In genomic region chr6:157830354-157831017, GRCh38 we compare ENCODE assay signal across 8 cellular contexts. TPM values are rescaled to one million over a fixed set of nuclear protein-coding genes. Genes with fewer than 3 reads are reported as not detected.
A peak's percentile ranks its signal among the peaks of the same experiment; 100 is the strongest.
DNase-seq lines count a peak whose midpoint lies in the region; ATAC-seq and TF ChIP-seq lines count a peak whose summit lies in the region.

No MANE protein-coding gene starts in this region.

- no peak for TF ChIP-seq CTCF in heart left ventricle (IDR thresholded peaks at IDR 0.05)

- peak overlapping the region; percentile 46 for H3K4me3 ChIP-seq in CD4-positive, CD25-positive, alpha-beta regulatory T cell (ENCODE audit: low read depth, low read length)
- no peak overlapping the region for H3K4me3 ChIP-seq in heart left ventricle

- peaks cover 50% of the 10 kb centered on the region for H3K4me1 ChIP-seq in CD4-positive, CD25-positive, alpha-beta regulatory T cell (ENCODE audit: control insufficient read depth, insufficient read depth, low read length, poor library complexity, severe bottlenecking)
- H3K4me1 ChIP-seq in heart left ventricle: peaks cover 0 to 72% (median 40%) of the 10 kb centered on the region in 12 donors

- WGBS in heart left ventricle, 4 donors: 82 to 88% (median 84%) methylated on average over 6 of the region's 6 CpGs

- peak overlapping the region; percentile 11 for H3K27ac ChIP-seq in CD4-positive, CD25-positive, alpha-beta regulatory T cell (ENCODE audit: insufficient read depth, low read length, poor library complexity, severe bottlenecking)
- no peak overlapping the region for H3K27ac ChIP-seq in heart left ventricle

- H3K27me3 Mint-ChIP-seq in CD4-positive, CD25-positive, alpha-beta regulatory T cell: peaks cover 5% of the 10 kb centered on the region

- H3K9me3 Mint-ChIP-seq in CD4-positive, CD25-positive, alpha-beta regulatory T cell: no peaks in the 10 kb centered on the region

- H3K27ac Mint-ChIP-seq in CD4-positive, CD25-positive, alpha-beta regulatory T cell: peak overlapping the region in 2 of 3 donors; percentile 15 to 32

- peaks cover 45 to 75% (median 58%) of the 10 kb centered on the region in 4 donors for H3K4me1 Mint-ChIP-seq in CD4-positive, CD25-positive, alpha-beta regulatory T cell

- peaks cover 9% of the 10 kb centered on the region for H3K36me3 Mint-ChIP-seq in CD4-positive, CD25-positive, alpha-beta regulatory T cell

- TF ChIP-seq POLR2A in heart left ventricle (IDR thresholded peaks at IDR 0.05): no peak

- peak; percentile 51 to 65 for ATAC-seq in CD4-positive, CD25-positive, alpha-beta regulatory T cell (ENCODE audit: low read depth in 2 of 2)
- ATAC-seq in GM19467 (IDR thresholded peaks at IDR 0.05; ENCODE audit: unreplicated experiment): peak; percentile 93
- ATAC-seq in HG03439 (IDR thresholded peaks at IDR 0.05; ENCODE audit: unreplicated experiment): peak; percentile 87
- ATAC-seq in heart left ventricle: no peak

- no peaks in the 10 kb centered on the region for H3K36me3 ChIP-seq in CD4-positive, CD25-positive, alpha-beta regulatory T cell (ENCODE audit: control insufficient read depth, insufficient read depth, low read length)
- H3K36me3 ChIP-seq in heart left ventricle: peaks cover 0 to 4% (median 0%) of the 10 kb centered on the region in 9 donors

- DNase-seq in CD4-positive, CD25-positive, alpha-beta regulatory T cell: no peak
- DNase-seq in cerebellar cortex (ENCODE audit: low spot score) (peak; percentile 54), D341Med (ENCODE audit: low spot score) (no peak), SIG-M5 (lab: John Stamatoyannopoulos, UW) (no peak), putamen (ENCODE audit: low spot score) (no peak), heart left ventricle (no peak)

- intact Hi-C loops in heart left ventricle (cut with DNase I): loop anchor here in 2 of 10 donors (5.0 to 10.0 kb wide), 2 partner anchors 42 to 144 kb away; no protein-coding TSS in a partner anchor

- H3K4me3 Mint-ChIP-seq in CD4-positive, CD25-positive, alpha-beta regulatory T cell: peak overlapping the region; percentile 38 to 78 (median 56)

- no peaks in the 10 kb centered on the region for H3K9me3 ChIP-seq in CD4-positive, CD25-positive, alpha-beta regulatory T cell (ENCODE audit: control insufficient read depth in 2 of 2, low read length in 2 of 2)
- peaks cover 0 to 6% (median 0%) of the 10 kb centered on the region in 12 donors for H3K9me3 ChIP-seq in heart left ventricle

- no peaks in the 10 kb centered on the region for H3K27me3 ChIP-seq in CD4-positive, CD25-positive, alpha-beta regulatory T cell (ENCODE audit: control insufficient read depth, insufficient read depth, low read length)
- H3K27me3 ChIP-seq in heart left ventricle: no peaks in the 10 kb centered on the region

RNA-seq across cellular contexts. Expression of gene SNX9, which starts 7.4 kb away (rescaled TPM):
- 31.6 TPM for total RNA-seq in CD4-positive, CD25-positive, alpha-beta regulatory T cell
- 10 to 100 TPM; 16.4 to 23.5 (median 19.9) TPM for polyA plus RNA-seq in CD4-positive, CD25-positive, alpha-beta regulatory T cell
- 10 to 100 TPM; 27.6 to 44.0 (median 32.7) TPM for total RNA-seq in heart left ventricle
- 10 to 100 TPM; 15.4 to 30.2 TPM for polyA plus RNA-seq in heart left ventricle

Comparison
In these comparisons a context has a peak if more than half of its experiments do, and no peak if none do; other contexts are left out.
1. ATAC-seq: peak in CD4-positive, CD25-positive, alpha-beta regulatory T cell (2 of 2), GM19467 (single experiment) and HG03439 (single experiment); none in heart left ventricle (0 of 4).